8 cellular contexts compared by ENCODE assay signal in genomic region chr6:110233769-110234374, GRCh38. TPM values are rescaled to one million over a fixed set of nuclear protein-coding genes. Genes with fewer than 3 reads are reported as not detected.
DNase-seq lines count a peak whose midpoint lies in the region; ATAC-seq and TF ChIP-seq lines count a peak whose summit lies in the region.

No MANE protein-coding gene starts in this region.

- no peak overlapping the region for H3K27ac Mint-ChIP-seq in MCF 10A (ENCODE audit: low read depth, unreplicated experiment)

- no TSS peak for BruUV-seq in MCF 10A (replicated peaks; lab: Mats Ljungman, UMichigan)

- CTCF ChIA-PET in MCF 10A (lab: Yijun Ruan, JAX) = no interaction called here

- no peak overlapping the region for H3K27ac ChIP-seq in DOHH2 (ENCODE audit: low read depth, low read length)
- peak overlapping the region in 1 of 2 donors; percentile 41 for H3K27ac ChIP-seq in coronary artery

- no peaks in the 10 kb centered on the region for H3K27me3 ChIP-seq in DOHH2 (ENCODE audit: control insufficient read depth, low read length)

- H4K20me1 ChIP-seq in DOHH2 (ENCODE audit: control insufficient read depth, insufficient read depth, low read depth, low read length) = no peaks in the 10 kb centered on the region

- H3K36me3 Mint-ChIP-seq in MCF 10A (ENCODE audit: insufficient read depth, unreplicated experiment) = peaks cover 27% of the 10 kb centered on the region

- POLR2A ChIA-PET in MCF 10A (lab: Yijun Ruan, JAX) = interaction anchor here (0.6 to 1.0 kb wide), 3 partner anchors 24 to 1051 kb away, joined by 3 read pairs; no protein-coding TSS in a partner anchor

- H3K4me1 Mint-ChIP-seq in MCF 10A (ENCODE audit: insufficient read depth, unreplicated experiment) = no peaks in the 10 kb centered on the region

- H3K4me2 ChIP-seq in DOHH2 (ENCODE audit: low read length) = peak overlapping the region; percentile 38; the same call in 1 of the 2 replicates

- no peaks in the 10 kb centered on the region for H3K9me2 ChIP-seq in DOHH2 (replicated peaks; ENCODE audit: control insufficient read depth, low read length)

- H3K79me2 ChIP-seq in DOHH2 (ENCODE audit: control insufficient read depth, low read length) = no peaks in the 10 kb centered on the region

- peaks cover 8% of the 10 kb centered on the region for H3K4me1 ChIP-seq in DOHH2 (ENCODE audit: control insufficient read depth, low read length)

- TF ChIP-seq CTCF in DOHH2 (IDR thresholded peaks at IDR 0.05; ENCODE audit: low read depth, low read length, poor library complexity, severe bottlenecking) (no peak), coronary artery (IDR thresholded peaks at IDR 0.05) (no peak), MCF 10A (IDR thresholded peaks at IDR 0.05; ENCODE audit: unreplicated experiment) (no peak)

- H3K27me3 Mint-ChIP-seq in MCF 10A (ENCODE audit: insufficient read depth, unreplicated experiment) = no peaks in the 10 kb centered on the region

- intact Hi-C loops in MCF 10A (cut with micrococcal nuclease) = no loop called here

- no peaks in the 10 kb centered on the region for H3F3A ChIP-seq in DOHH2 (ENCODE audit: control insufficient read depth, insufficient read depth)

- no peaks in the 10 kb centered on the region for H3K9me3 ChIP-seq in DOHH2 (ENCODE audit: control insufficient read depth, insufficient read depth, low read length)

- DNase-seq in fibroblast of gingiva (ENCODE audit: low read depth) = peak; percentile 20
- no peak for DNase-seq in coronary artery (ENCODE audit: low spot score)
- no peak for DNase-seq in MCF 10A (ENCODE audit: unreplicated experiment)
- no peak for DNase-seq in DMS79 (lab: John Stamatoyannopoulos, UW)
- no peak for DNase-seq in hypothalamus (lab: John Stamatoyannopoulos, UW)

- no peaks in the 10 kb centered on the region for H3K9me3 Mint-ChIP-seq in MCF 10A (ENCODE audit: unreplicated experiment)

- peaks cover 18% of the 10 kb centered on the region for H3K36me3 ChIP-seq in DOHH2 (ENCODE audit: control insufficient read depth, low read length)

- peak; percentile 56 for ATAC-seq in GM19468 (IDR thresholded peaks at IDR 0.05; ENCODE audit: extremely low read depth, unreplicated experiment)
- ATAC-seq in HG03469 (IDR thresholded peaks at IDR 0.05; ENCODE audit: unreplicated experiment) = peak; percentile 70

- H3K4me3 Mint-ChIP-seq in MCF 10A (ENCODE audit: unreplicated experiment) = no peak overlapping the region

- H3K4me3 ChIP-seq in DOHH2 (ENCODE audit: low read length) = no peak overlapping the region
- no peak overlapping the region for H3K4me3 ChIP-seq in coronary artery

RNA-seq across cellular contexts. Expression of gene CDC40, which starts 53.6 kb away (rescaled TPM):
- 15.9 and 16.8 TPM in 2 replicates for total RNA-seq in MCF 10A (2022)

RNA-seq across cellular contexts. Expression of gene WASF1, which starts 54.4 kb away (rescaled TPM):
- total RNA-seq in MCF 10A (2022) = 50.5 and 55.7 TPM in 2 replicates
